In genomic region chr3:171847595-171848259, GRCh38 we compare ENCODE assay signal across 22 cellular contexts. TPM values are rescaled to one million over a fixed set of nuclear protein-coding genes. Genes with fewer than 3 reads are reported as not detected.
A peak's percentile ranks its signal among the peaks of the same experiment; 100 is the strongest.
DNase-seq lines count a peak whose midpoint lies in the region; ATAC-seq and TF ChIP-seq lines count a peak whose summit lies in the region.
"Had no signal": no experiment of that assay in that cellular context is flagged by ENCODE, and none has a peak within 500 bp of the region (broad histone marks: within the 10 kb centered on the region; RNA-seq: fewer than 3 reads in every experiment).

No MANE protein-coding gene starts in this region.

- no peaks in the 10 kb centered on the region for H3K36me3 ChIP-seq in BLaER1

- H3K27ac Mint-ChIP-seq in activated CD8-positive, alpha-beta T cell treated with anti-CD3 and anti-CD28 coated beads for 36 hours, result peak overlapping the region; percentile 55
- no peak overlapping the region for H3K27ac Mint-ChIP-seq in activated CD8-positive, alpha-beta T cell treated with anti-CD3 and anti-CD28 coated beads, Interleukin-2, amount 10 ng/mL, durations not matched to agents 7 days and 5 days
- H3K27ac Mint-ChIP-seq in activated naive CD8-positive, alpha-beta T cell treated with anti-CD3 and anti-CD28 coated beads for 36 hours, result peak overlapping the region; percentile 88
- peak overlapping the region; percentile 89 for H3K27ac Mint-ChIP-seq in stimulated activated naive CD8-positive, alpha-beta T cell treated with anti-CD3 and anti-CD28 coated beads, Interleukin-15, Interleukin-2, amounts not matched to agents 100 ng/mL and 50 ng/mL, for 24 hours
- H3K27ac Mint-ChIP-seq: B cell; CD4-positive, alpha-beta T cell; HFFc6 had no signal

- no peaks in the 10 kb centered on the region for H3K36me3 Mint-ChIP-seq in activated CD8-positive, alpha-beta T cell treated with anti-CD3 and anti-CD28 coated beads for 36 hours (ENCODE audit: low read depth)
- H3K36me3 Mint-ChIP-seq in activated CD8-positive, alpha-beta T cell treated with anti-CD3 and anti-CD28 coated beads, Interleukin-2, amount 10 ng/mL, durations not matched to agents 7 days and 5 days (ENCODE audit: low read depth), result no peaks in the 10 kb centered on the region
- H3K36me3 Mint-ChIP-seq in activated naive CD8-positive, alpha-beta T cell treated with anti-CD3 and anti-CD28 coated beads for 36 hours, result peaks cover 3% of the 10 kb centered on the region
- no peaks in the 10 kb centered on the region for H3K36me3 Mint-ChIP-seq in stimulated activated naive CD8-positive, alpha-beta T cell treated with anti-CD3 and anti-CD28 coated beads, Interleukin-15, Interleukin-2, amounts not matched to agents 100 ng/mL and 50 ng/mL, for 24 hours (ENCODE audit: low read depth)

- H3K9me3 ChIP-seq in BLaER1, result peaks cover 17% of the 10 kb centered on the region

- peaks cover 21% of the 10 kb centered on the region for H3K4me1 Mint-ChIP-seq in activated CD8-positive, alpha-beta T cell treated with anti-CD3 and anti-CD28 coated beads for 36 hours (ENCODE audit: low read depth)
- peaks cover 24% of the 10 kb centered on the region for H3K4me1 Mint-ChIP-seq in activated CD8-positive, alpha-beta T cell treated with anti-CD3 and anti-CD28 coated beads, Interleukin-2, amount 10 ng/mL, durations not matched to agents 7 days and 5 days (ENCODE audit: low read depth)
- H3K4me1 Mint-ChIP-seq in activated naive CD8-positive, alpha-beta T cell treated with anti-CD3 and anti-CD28 coated beads for 36 hours, result peaks cover 32% of the 10 kb centered on the region
- H3K4me1 Mint-ChIP-seq in stimulated activated naive CD8-positive, alpha-beta T cell treated with anti-CD3 and anti-CD28 coated beads, Interleukin-15, Interleukin-2, amounts not matched to agents 100 ng/mL and 50 ng/mL, for 24 hours (ENCODE audit: low read depth), result peaks cover 39% of the 10 kb centered on the region
- H3K4me1 Mint-ChIP-seq: B cell had no signal

- CTCF ChIA-PET in activated CD8-positive, alpha-beta T cell treated with anti-CD3 and anti-CD28 coated beads for 36 hours (lab: Charles Lee), result interaction anchor here (1.1 kb wide), 2 partner anchors 18 to 21 kb away, joined by 3 to 4 read pairs; no protein-coding TSS in a partner anchor
- CTCF ChIA-PET in activated CD8-positive, alpha-beta T cell treated with anti-CD3 and anti-CD28 coated beads, Interleukin-2, amount 10 ng/mL, durations not matched to agents 7 days and 5 days (lab: Charles Lee), result no interaction called here

- no peaks in the 10 kb centered on the region for H4K20me1 ChIP-seq in BLaER1

- TF ChIP-seq CTCF in activated CD8-positive, alpha-beta T cell treated with anti-CD3 and anti-CD28 coated beads for 36 hours (IDR thresholded peaks at IDR 0.05), result no peak

- H3K4me2 ChIP-seq in BLaER1, result peak overlapping the region; percentile 83

- peaks cover 15% of the 10 kb centered on the region for H3K27me3 Mint-ChIP-seq in activated CD8-positive, alpha-beta T cell treated with anti-CD3 and anti-CD28 coated beads for 36 hours
- H3K27me3 Mint-ChIP-seq in activated CD8-positive, alpha-beta T cell treated with anti-CD3 and anti-CD28 coated beads, Interleukin-2, amount 10 ng/mL, durations not matched to agents 7 days and 5 days (ENCODE audit: low read depth), result peaks cover 4% of the 10 kb centered on the region
- peaks cover 22% of the 10 kb centered on the region for H3K27me3 Mint-ChIP-seq in activated naive CD8-positive, alpha-beta T cell treated with anti-CD3 and anti-CD28 coated beads for 36 hours
- peaks cover 26% of the 10 kb centered on the region for H3K27me3 Mint-ChIP-seq in stimulated activated naive CD8-positive, alpha-beta T cell treated with anti-CD3 and anti-CD28 coated beads, Interleukin-15, Interleukin-2, amounts not matched to agents 100 ng/mL and 50 ng/mL, for 24 hours
- H3K27me3 Mint-ChIP-seq: B cell; CD4-positive, alpha-beta T cell had no signal

- H3K9me3 Mint-ChIP-seq in activated CD8-positive, alpha-beta T cell treated with anti-CD3 and anti-CD28 coated beads for 36 hours, result no peaks in the 10 kb centered on the region
- peaks cover 3% of the 10 kb centered on the region for H3K9me3 Mint-ChIP-seq in activated CD8-positive, alpha-beta T cell treated with anti-CD3 and anti-CD28 coated beads, Interleukin-2, amount 10 ng/mL, durations not matched to agents 7 days and 5 days (ENCODE audit: insufficient read depth)
- peaks cover 5% of the 10 kb centered on the region for H3K9me3 Mint-ChIP-seq in activated naive CD8-positive, alpha-beta T cell treated with anti-CD3 and anti-CD28 coated beads for 36 hours
- H3K9me3 Mint-ChIP-seq in stimulated activated naive CD8-positive, alpha-beta T cell treated with anti-CD3 and anti-CD28 coated beads, Interleukin-15, Interleukin-2, amounts not matched to agents 100 ng/mL and 50 ng/mL, for 24 hours, result no peaks in the 10 kb centered on the region
- H3K9me3 Mint-ChIP-seq: CD4-positive, alpha-beta T cell had no signal

- peak; percentile 50 for ATAC-seq in activated CD8-positive, alpha-beta T cell treated with anti-CD3 and anti-CD28 coated beads for 36 hours
- no peak for ATAC-seq in activated CD8-positive, alpha-beta T cell treated with anti-CD3 and anti-CD28 coated beads, Interleukin-2, amount 10 ng/mL, durations not matched to agents 7 days and 5 days
- ATAC-seq: HCT116, HepG2 had no signal

- peak overlapping the region; percentile 79 for H3K27ac ChIP-seq in BLaER1
- H3K27ac ChIP-seq: C4-2B had no signal

- intact Hi-C loops in activated CD8-positive, alpha-beta T cell treated with anti-CD3 and anti-CD28 coated beads for 36 hours (cut with micrococcal nuclease), result no loop called here

- no peaks in the 10 kb centered on the region for H3K27me3 ChIP-seq in BLaER1

- peak; percentile 28 for DNase-seq in activated CD8-positive, alpha-beta T cell treated with anti-CD3 and anti-CD28 coated beads for 36 hours
- DNase-seq in activated CD8-positive, alpha-beta T cell treated with anti-CD3 and anti-CD28 coated beads, Interleukin-2, amount 10 ng/mL, durations not matched to agents 7 days and 5 days, result no peak
- DNase-seq in activated naive CD8-positive, alpha-beta T cell treated with anti-CD3 and anti-CD28 coated beads for 36 hours, result no peak
- DNase-seq in DMS 273 treated with DMSO at 0.1 percent for 48 hours (lab: John Stamatoyannopoulos, UW) (no peak), NCI-H1417 (lab: John Stamatoyannopoulos, UW) (no peak)
- DNase-seq: 8988T; Caco-2; CD4-positive, alpha-beta T cell; DMS153; DMS79; GDM1; GOT3; H7; HFFc6 had no signal

- H3K4me3 Mint-ChIP-seq in activated CD8-positive, alpha-beta T cell treated with anti-CD3 and anti-CD28 coated beads for 36 hours, result no peak overlapping the region
- H3K4me3 Mint-ChIP-seq in activated CD8-positive, alpha-beta T cell treated with anti-CD3 and anti-CD28 coated beads, Interleukin-2, amount 10 ng/mL, durations not matched to agents 7 days and 5 days, result no peak overlapping the region
- no peak overlapping the region for H3K4me3 Mint-ChIP-seq in activated naive CD8-positive, alpha-beta T cell treated with anti-CD3 and anti-CD28 coated beads for 36 hours
- peak overlapping the region; percentile 40 for H3K4me3 Mint-ChIP-seq in stimulated activated naive CD8-positive, alpha-beta T cell treated with anti-CD3 and anti-CD28 coated beads, Interleukin-15, Interleukin-2, amounts not matched to agents 100 ng/mL and 50 ng/mL, for 24 hours
- H3K4me3 Mint-ChIP-seq: B cell; CD4-positive, alpha-beta T cell; HFFc6 had no signal

- peak overlapping the region; percentile 51; the same call in 1 of the 2 replicates for H3K9ac ChIP-seq in BLaER1

- peak overlapping the region; percentile 43; the same call in 1 of the 2 replicates for H3K4me3 ChIP-seq in BLaER1

- H3K4me1 ChIP-seq in BLaER1, result peaks cover 94% of the 10 kb centered on the region

- POLR2A ChIA-PET in activated CD8-positive, alpha-beta T cell treated with anti-CD3 and anti-CD28 coated beads for 36 hours (lab: Charles Lee), result interaction anchor here (1.0 kb wide), 1 partner anchor 18 kb away, joined by 4 read pairs; no protein-coding TSS in a partner anchor
- POLR2A ChIA-PET in activated CD8-positive, alpha-beta T cell treated with anti-CD3 and anti-CD28 coated beads, Interleukin-2, amount 10 ng/mL, durations not matched to agents 7 days and 5 days (lab: Charles Lee), result no interaction called here

RNA-seq across cellular contexts. Expression of gene TMEM212, which starts 4.6 kb away (rescaled TPM):
- total RNA-seq in activated CD8-positive, alpha-beta T cell treated with anti-CD3 and anti-CD28 coated beads for 36 hours, result not detected
- total RNA-seq in activated CD8-positive, alpha-beta T cell treated with anti-CD3 and anti-CD28 coated beads, Interleukin-2, amount 10 ng/mL, durations not matched to agents 7 days and 5 days, result not detected
- not detected for total RNA-seq in activated naive CD8-positive, alpha-beta T cell treated with anti-CD3 and anti-CD28 coated beads for 36 hours
- total RNA-seq: A673; B cell; Caco-2; CD4-positive, alpha-beta T cell; Daoy; H7; HepG2; HFFc6 had no signal

RNA-seq across cellular contexts. Expression of gene PLD1, which starts 37.4 kb away (rescaled TPM):
- total RNA-seq in activated CD8-positive, alpha-beta T cell treated with anti-CD3 and anti-CD28 coated beads for 36 hours, result 1 to 10 TPM in 1 of 2 experiments, under 1 TPM in 1; 0.86 to 1.2 TPM
- 1 to 10 TPM in 1 of 2 experiments, under 1 TPM in 1; 0.29 to 1.1 TPM for total RNA-seq in activated CD8-positive, alpha-beta T cell treated with anti-CD3 and anti-CD28 coated beads, Interleukin-2, amount 10 ng/mL, durations not matched to agents 7 days and 5 days
- total RNA-seq in activated naive CD8-positive, alpha-beta T cell treated with anti-CD3 and anti-CD28 coated beads for 36 hours, result under 1 TPM; 0.18 to 0.52 TPM
